ENCODE assay signal across 8 cellular contexts in genomic region chr12:50400638-50401382, GRCh38. TPM values are rescaled to one million over a fixed set of nuclear protein-coding genes. Genes with fewer than 3 reads are reported as not detected.
DNase-seq lines count a peak whose midpoint lies in the region; ATAC-seq, FAIRE-seq and TF ChIP-seq lines count a peak whose summit lies in the region.

LARP4 (plus strand) TSS chr12:50400885; CDS start chr12:50401011, 126 bp downstream.

- intact Hi-C loops in kidney (cut with DNase I), result no loop called here

- FAIRE-seq in kidney (lab: Jason Lieb, UNC), result peak; percentile 81

- H3K4me3 ChIP-seq in AG10803 (ENCODE audit: low read length), result peak within 1 kb of the TSS; percentile 76
- H3K4me3 ChIP-seq in kidney (ENCODE audit: low read length in 2 of 2), result peak within 1 kb of the TSS; percentile 79 to 97

- TF ChIP-seq POLR2A in GM19099 (IDR thresholded peaks at IDR 0.05; ENCODE audit: extremely low read depth, insufficient read length, low read depth), result peak; percentile 84

- H3K27ac Mint-ChIP-seq in chondrocyte (ENCODE audit: unreplicated experiment), result peak within 1 kb of the TSS; percentile 96

- H3K27me3 Mint-ChIP-seq in chondrocyte (ENCODE audit: low read depth), result no peaks in the 10 kb centered on the region

- TF ChIP-seq CTCF in AG10803 (conservative IDR thresholded peaks at IDR 0.05; ENCODE audit: low read length) (no peak; the same call in 1 of the 2 replicates), chondrocyte (IDR thresholded peaks at IDR 0.05) (no peak), kidney (IDR thresholded peaks at IDR 0.05; ENCODE audit: borderline replicate concordance, extremely low read depth, insufficient read depth) (no peak)

- H3K9me3 Mint-ChIP-seq in chondrocyte (ENCODE audit: low read depth), result no peaks in the 10 kb centered on the region

- H3K4me1 ChIP-seq in kidney (ENCODE audit: control insufficient read depth in 1 of 2, insufficient read depth in 1 of 2, low read depth in 1 of 2, low read length in 2 of 2), result peaks cover 0 to 5% of the 10 kb centered on the region in 2 donors

- H3K27ac ChIP-seq in kidney (ENCODE audit: low read depth in 2 of 2, low read length in 2 of 2), result peak within 1 kb of the TSS; percentile 92 to 96

- peak within 1 kb of the TSS; percentile 77 to 95 for H3K9ac ChIP-seq in kidney (ENCODE audit: low read length in 2 of 2)

- peaks cover 50% of the 10 kb centered on the region for H3K4me1 Mint-ChIP-seq in chondrocyte (ENCODE audit: low read depth)

- peak; percentile 94 for ATAC-seq in HG03432 (IDR thresholded peaks at IDR 0.05; ENCODE audit: unreplicated experiment)

- H3K4me3 Mint-ChIP-seq in chondrocyte (ENCODE audit: unreplicated experiment), result peak within 1 kb of the TSS; percentile 93

- no peaks in the 10 kb centered on the region for H3K36me3 Mint-ChIP-seq in chondrocyte (ENCODE audit: low read depth)

- peak; percentile 89 for DNase-seq in AG10803 (ENCODE audit: low read depth)
- peak; percentile 97 for DNase-seq in NCI-H510A treated with DMSO at 0.1 percent for 48 hours (lab: John Stamatoyannopoulos, UW)
- peak; percentile 81 to 83 for DNase-seq in activated CD4-positive, alpha-beta T cell treated with anti-CD3 and anti-CD28 coated beads for 24 hours (ENCODE audit: low read depth in 2 of 2)
- DNase-seq in chondrocyte (ENCODE audit: low spot score), result peak; percentile 98
- DNase-seq in kidney, result peak; percentile 97
- peak; percentile 95 for DNase-seq in stimulated activated CD4-positive, alpha-beta T cell treated with anti-CD3 and anti-CD28 coated beads, Interleukin-15, amount 100 ng/mL, for 24 hours

- no peaks in the 10 kb centered on the region for H3K9me3 ChIP-seq in kidney (ENCODE audit: control insufficient read depth in 1 of 2, low read length in 2 of 2)

- no peaks in the 10 kb centered on the region for H3K36me3 ChIP-seq in kidney (ENCODE audit: control insufficient read depth in 1 of 2, insufficient read depth in 2 of 2, low read length in 2 of 2)

RNA-seq across cellular contexts. Expression of gene LARP4, which starts in this region (rescaled TPM):
- 38.9 to 40.4 TPM (median 39.2 TPM) in 3 replicates for total RNA-seq in chondrocyte
- total RNA-seq in kidney, result 56.1 TPM
- 17.1 TPM for polyA plus RNA-seq in kidney (ENCODE audit: insufficient read depth, low read depth, low replicate concordance)

Comparison
In these comparisons a context has a peak if more than half of its experiments do, and no peak if none do; other contexts are left out.
1. Peak in every context shown above with its lines: DNase-seq, ATAC-seq, H3K4me3 ChIP-seq and H3K27ac ChIP-seq.